9 cellular contexts compared by ENCODE assay signal in genomic region chr7:75738975-75739795, GRCh38. TPM values are rescaled to one million over a fixed set of nuclear protein-coding genes. Genes with fewer than 3 reads are reported as not detected.
DNase-seq lines count a peak whose midpoint lies in the region; ATAC-seq and TF ChIP-seq lines count a peak whose summit lies in the region.
"Had no signal": no experiment of that assay in that cellular context is flagged by ENCODE, and none has a peak within 500 bp of the region (broad histone marks: within the 10 kb centered on the region; RNA-seq: fewer than 3 reads in every experiment).

No MANE protein-coding gene starts in this region.

- no peaks in the 10 kb centered on the region for H3K9me3 Mint-ChIP-seq in chondrocyte (ENCODE audit: low read depth)

- peak overlapping the region; percentile 91 for H3K4me3 ChIP-seq in BE2C (ENCODE audit: low read depth, low read length)

- peaks cover 43% of the 10 kb centered on the region for H3K4me1 Mint-ChIP-seq in chondrocyte (ENCODE audit: low read depth)

- no peaks in the 10 kb centered on the region for H3K27me3 ChIP-seq in BE2C
- no peaks in the 10 kb centered on the region for H3K27me3 ChIP-seq in layer of hippocampus (ENCODE audit: control insufficient read depth, insufficient read depth, low read length)

- peak overlapping the region; percentile 82 for H3K27ac ChIP-seq in layer of hippocampus (ENCODE audit: low read depth, low read length)

- H3K27me3 Mint-ChIP-seq in chondrocyte (ENCODE audit: low read depth): peaks cover 1% of the 10 kb centered on the region

- ATAC-seq in HG03442 (IDR thresholded peaks at IDR 0.05; ENCODE audit: unreplicated experiment): peak; percentile 86

- H3K36me3 Mint-ChIP-seq in chondrocyte (ENCODE audit: low read depth): no peaks in the 10 kb centered on the region

- TF ChIP-seq CTCF in BE2C (IDR thresholded peaks at IDR 0.05; ENCODE audit: low read depth, low read length) (no peak), chondrocyte (IDR thresholded peaks at IDR 0.05) (peak; percentile 42)

- no peaks in the 10 kb centered on the region for H3K9me3 ChIP-seq in BE2C

- DNase-seq in BE2C (peak; percentile 100), GM19240 (ENCODE audit: insufficient read length, low spot score) (peak; percentile 97), NCI-H510A (lab: John Stamatoyannopoulos, UW) (peak; percentile 86), chondrocyte (ENCODE audit: low spot score) (peak; percentile 100)
- DNase-seq in activated CD4-positive, alpha-beta T cell treated with anti-CD3 and anti-CD28 coated beads for 24 hours (ENCODE audit: low read depth in 2 of 2): peak; percentile 99
- peak; percentile 98 to 100 for DNase-seq in stimulated activated CD4-positive, alpha-beta T cell treated with anti-CD3 and anti-CD28 coated beads, Interleukin-1b, Interleukin-23, amount 100 ng/mL, for 1 hour (ENCODE audit: low read depth in 2 of 2)

- no peaks in the 10 kb centered on the region for H3K4me1 ChIP-seq in BE2C

- H3K27ac Mint-ChIP-seq in chondrocyte (ENCODE audit: unreplicated experiment): peak overlapping the region; percentile 97

- no peaks in the 10 kb centered on the region for H3K36me3 ChIP-seq in BE2C

- H3K4me3 Mint-ChIP-seq in chondrocyte (ENCODE audit: unreplicated experiment): peak overlapping the region; percentile 94

RNA-seq across cellular contexts. Expression of gene HIP1, which starts 0.4 kb away (rescaled TPM):
- polyA plus RNA-seq in BE2C (2012; ENCODE audit: insufficient read depth, insufficient read length, low read depth): 5.5 TPM
- 45.0 to 87.6 TPM (median 46.6 TPM) in 3 replicates for total RNA-seq in chondrocyte

RNA-seq across cellular contexts. Expression of gene CCL26, which starts 32.8 kb away (rescaled TPM):
- not detected for polyA plus RNA-seq in BE2C (2012; ENCODE audit: insufficient read depth, insufficient read length, low read depth)
- total RNA-seq in chondrocyte: not detected in 3 replicates
- total RNA-seq: activated CD8-positive, alpha-beta memory T cell treated with anti-CD3 and anti-CD28 coated beads for 36 hours had no signal

Comparison
In these comparisons a context has a peak if more than half of its experiments do, and no peak if none do; other contexts are left out.
1. Peak in every context shown above with its lines: DNase-seq, ATAC-seq, H3K4me3 ChIP-seq and H3K27ac ChIP-seq.